ENCODE assay signal across 8 cellular contexts in genomic region chr2:120223034-120223912, GRCh38. TPM values are rescaled to one million over a fixed set of nuclear protein-coding genes. Genes with fewer than 3 reads are reported as not detected.
DNase-seq lines count a peak whose midpoint lies in the region; ATAC-seq, FAIRE-seq and TF ChIP-seq lines count a peak whose summit lies in the region.

TMEM185B (minus strand) TSS chr2:120223400; CDS start chr2:120222976, 424 bp downstream.

- H3K27ac ChIP-seq in AG04450 (ENCODE audit: low read depth, low read length): peak within 1 kb of the TSS; percentile 70

- H3K4me3 ChIP-seq in AG04450 (ENCODE audit: low read depth, low read length): peak within 1 kb of the TSS; percentile 66
- H3K4me3 ChIP-seq in WI38 (ENCODE audit: low read depth, low read length): peak within 1 kb of the TSS; percentile 65
- H3K4me3 ChIP-seq in bronchial epithelial cell (ENCODE audit: low read depth, low read length): peak within 1 kb of the TSS; percentile 49

- no peaks in the 10 kb centered on the region for H3K27me3 ChIP-seq in AG04450 (ENCODE audit: control insufficient read depth, insufficient read depth, low read length)
- H3K27me3 ChIP-seq in bronchial epithelial cell (ENCODE audit: control insufficient read depth, insufficient read depth, low read length): no peaks in the 10 kb centered on the region

- CTCF ChIA-PET in AG04450 (lab: Charles Lee): interaction anchor here (0.6 to 1.5 kb wide), 6 partner anchors 8 to 521 kb away, joined by 3 to 6 read pairs (median 3); no protein-coding TSS in a partner anchor

- H3K9me3 ChIP-seq in AG04450 (ENCODE audit: control insufficient read depth, insufficient read depth, low read length): peaks cover 8% of the 10 kb centered on the region

- peak; percentile 91 for ATAC-seq in GM18867 (IDR thresholded peaks at IDR 0.05; ENCODE audit: unreplicated experiment)
- ATAC-seq in HG03097 (IDR thresholded peaks at IDR 0.05; ENCODE audit: low FRiP score, unreplicated experiment): peak; percentile 79

- H3K36me3 ChIP-seq in bronchial epithelial cell (ENCODE audit: control insufficient read depth, insufficient read depth, low read length): peaks cover 5% of the 10 kb centered on the region

- DNase-seq in AG04450 (ENCODE audit: low read depth, low spot score) (peak; percentile 36), NCI-H2171 (lab: John Stamatoyannopoulos, UW) (peak; percentile 82), bronchial epithelial cell (ENCODE audit: low read depth) (peak; percentile 62), iris pigment epithelial cell (ENCODE audit: low read depth) (peak; percentile 81)
- DNase-seq in stimulated activated CD4-positive, alpha-beta T cell treated with anti-CD3 and anti-CD28 coated beads, Interleukin-12 subunit alpha, Interleukin-12 subunit beta, amount 100 ng/mL, for 48 hours (ENCODE audit: low read depth in 2 of 3, low spot score in 1 of 3): peak; percentile 83 to 90 (median 84)

- no peak for FAIRE-seq in bronchial epithelial cell (lab: Jason Lieb, UNC)

- TF ChIP-seq CTCF in AG04450 (IDR thresholded peaks at IDR 0.05; ENCODE audit: low read depth, low read length): peak; percentile 38; the same call in 1 of the 2 replicates
- peak; percentile 16; the same call in 1 of the 2 replicates for TF ChIP-seq CTCF in WI38 (IDR thresholded peaks at IDR 0.05; ENCODE audit: low read depth, low read length)
- TF ChIP-seq CTCF in bronchial epithelial cell (IDR thresholded peaks at IDR 0.05; ENCODE audit: insufficient read depth, low read length, severe bottlenecking): peak; percentile 69

- POLR2A ChIA-PET in AG04450 (lab: Yijun Ruan, JAX): interaction anchor here (0.7 to 1.5 kb wide), 2 partner anchors 29 to 90 kb away, joined by 3 to 11 read pairs; partner anchors contain the start of gene RALB

RNA-seq across cellular contexts. Expression of gene TMEM185B, which starts in this region (rescaled TPM):
- polyA plus RNA-seq in AG04450 (2011; rRNA removed): 21.8 and 24.3 TPM in 2 replicates
- polyA minus RNA-seq in AG04450 (2011; rRNA and poly(A)+ RNA removed): 11.6 and 12.3 TPM in 2 replicates
- total RNA-seq in bronchial epithelial cell: 20.8 and 21.5 TPM in 2 replicates

Comparison
In these comparisons a context has a peak if more than half of its experiments do, and no peak if none do; other contexts are left out.
1. Peak in every context shown above with its lines: DNase-seq, ATAC-seq, H3K4me3 ChIP-seq and H3K27ac ChIP-seq.
2. CTCF ChIP-seq: peak in every context shown above with its lines; median percentile 69 in bronchial epithelial cell; 38 in AG04450; 16 in WI38.